ENCODE assay signal across 10 cellular contexts in genomic region chr11:65380460-65381126, GRCh38. TPM values are rescaled to one million over a fixed set of nuclear protein-coding genes. Genes with fewer than 3 reads are reported as not detected.
DNase-seq lines count a peak whose midpoint lies in the region; ATAC-seq, FAIRE-seq and TF ChIP-seq lines count a peak whose summit lies in the region.
"Had no signal": no experiment of that assay in that cellular context is flagged by ENCODE, and none has a peak within 500 bp of the region (broad histone marks: within the 10 kb centered on the region; RNA-seq: fewer than 3 reads in every experiment).

No MANE protein-coding gene starts in this region.

- H3K4me3 ChIP-seq in HepG2 (replicated peaks in 1 of 3; ENCODE audit: insufficient read depth in 1 of 3, low read depth in 2 of 3, low read length in 3 of 3) (no peak overlapping the region; a peak in 1 of 6 replicates), uterus (no peak overlapping the region), tibial artery (no peak overlapping the region)

- 0 out of 2 replicates have a peak overlapping the region, but pooled peaks have one; percentile 17 for H3K9ac ChIP-seq in HepG2 (ENCODE audit: insufficient read depth, low read depth, low read length)

- no peak for TF ChIP-seq EP300 in HepG2 (IDR thresholded peaks at IDR 0.05; ENCODE audit: low read depth in 2 of 2, low read length in 2 of 2)
- no peak for TF ChIP-seq EP300 in HepG2 (CRISPR knock-in tag; IDR thresholded peaks at IDR 0.05; ENCODE audit: borderline replicate concordance)

- no peaks in the 10 kb centered on the region for H3K36me3 Mint-ChIP-seq in natural killer cell treated with Interleukin-12 subunit alpha and Interleukin-12 subunit beta and Interleukin-15 and Interleukin-18, amount 100 ng/mL, for 72 hours
- H3K36me3 Mint-ChIP-seq in natural killer cell, result no peaks in the 10 kb centered on the region
- no peaks in the 10 kb centered on the region for H3K36me3 Mint-ChIP-seq in activated B cell treated with CpG ODN at 0.5 μM for 24 hours (ENCODE audit: low read depth)
- H3K36me3 Mint-ChIP-seq: brain had no signal

- no peak for TF ChIP-seq CTCF in natural killer cell (IDR thresholded peaks at IDR 0.05)
- no peak for TF ChIP-seq CTCF in activated B cell treated with CpG ODN at 0.5 μM for 24 hours (IDR thresholded peaks at IDR 0.05)
- peak; percentile 44 for TF ChIP-seq CTCF in HepG2 (CRISPR knock-in tag; IDR thresholded peaks at IDR 0.05)
- TF ChIP-seq CTCF in uterus (IDR thresholded peaks at IDR 0.05), result no peak
- TF ChIP-seq CTCF in tibial artery (IDR thresholded peaks at IDR 0.05), result no peak

- H3K27me3 ChIP-seq in HepG2 (ENCODE audit: control insufficient read depth in 1 of 2, insufficient read depth in 2 of 2, low read length in 2 of 2) (no peaks in the 10 kb centered on the region; a peak in 1 of 5 replicates), uterus (no peaks in the 10 kb centered on the region), tibial artery (no peaks in the 10 kb centered on the region)

- H3K9me3 ChIP-seq in HepG2 (ENCODE audit: low read length) (no peaks in the 10 kb centered on the region), uterus (no peaks in the 10 kb centered on the region), tibial artery (no peaks in the 10 kb centered on the region)

- no peak for DNase-seq in natural killer cell treated with Interleukin-12 subunit alpha and Interleukin-12 subunit beta and Interleukin-15 and Interleukin-18, amount 100 ng/mL, for 72 hours (ENCODE audit: low spot score)
- DNase-seq in natural killer cell, result no peak
- no peak for DNase-seq in activated B cell treated with CpG ODN at 0.5 μM for 24 hours
- DNase-seq in HepG2 (ENCODE audit: low spot score), result no peak
- no peak for DNase-seq in uterus
- no peak for DNase-seq in globus pallidus (ENCODE audit: low spot score)
- no peak for DNase-seq in tibial artery
- DNase-seq: NCI-H2029 had no signal

- no peak for ATAC-seq in natural killer cell treated with Interleukin-12 subunit alpha and Interleukin-12 subunit beta and Interleukin-15 and Interleukin-18, amount 100 ng/mL, for 72 hours
- ATAC-seq in natural killer cell, result no peak
- no peak for ATAC-seq in activated B cell treated with CpG ODN at 0.5 μM for 24 hours (ENCODE audit: low read depth)
- ATAC-seq in HepG2, result no peak
- no peak for ATAC-seq in GM18907 (IDR thresholded peaks at IDR 0.05; ENCODE audit: unreplicated experiment)

- no TSS peak for BruUV-seq in HepG2 (replicated peaks; lab: Mats Ljungman, UMichigan)

- H2AFZ ChIP-seq in HepG2 (ENCODE audit: low read length), result no peak overlapping the region

- no peaks in the 10 kb centered on the region for H3K36me3 ChIP-seq in HepG2 (replicated peaks in 1 of 2; ENCODE audit: control insufficient read depth in 1 of 2, insufficient read depth in 2 of 2, low read length in 2 of 2)
- no peaks in the 10 kb centered on the region for H3K36me3 ChIP-seq in uterus
- H3K36me3 ChIP-seq in tibial artery, result no peaks in the 10 kb centered on the region

- 53% methylated on average over 10 of the region's 17 CpGs for WGBS in HepG2 (ENCODE audit: low lambda C conversion rate)

- H3K79me2 ChIP-seq in HepG2 (ENCODE audit: insufficient read depth, low read length), result no peaks in the 10 kb centered on the region

- no peaks in the 10 kb centered on the region for H4K20me1 ChIP-seq in HepG2 (ENCODE audit: insufficient read depth, low read length)

- intact Hi-C loops in natural killer cell (cut with micrococcal nuclease), result no loop called here
- intact Hi-C loops in activated B cell treated with CpG ODN at 0.5 μM for 24 hours (cut with micrococcal nuclease), result loop anchor here (5.0 kb wide), 1 partner anchor 207 kb away; no protein-coding TSS in a partner anchor
- intact Hi-C loops in HepG2 (cut with micrococcal nuclease; ENCODE audit: unreplicated experiment), result no loop called here
- intact Hi-C loops in uterus (cut with DNase I; ENCODE audit: low total_unique reads), result loop anchor here (5.0 kb wide), 1 partner anchor 37 kb away; no protein-coding TSS in a partner anchor
- intact Hi-C loops in tibial artery (cut with DNase I; ENCODE audit: low total_unique reads), result no loop called here

- in situ Hi-C loops in HepG2 (cut with HindIII; ENCODE audit: extremely low pct_ligation_motif_present, low pct_unique_long_range_greater_than_20kb), result loop anchor here (5.0 kb wide), 1 partner anchor 37 kb away; no protein-coding TSS in a partner anchor

- no peak overlapping the region for H3K27ac ChIP-seq in HepG2 (ENCODE audit: extremely low read length, insufficient read depth, low read length)
- peak overlapping the region; percentile 95 to 97 for H3K27ac ChIP-seq in uterus
- H3K27ac ChIP-seq in tibial artery, result peak overlapping the region in 1 of 2 donors; percentile 96

- TF ChIP-seq POLR2A in HepG2 (IDR thresholded peaks at IDR 0.05; ENCODE audit: insufficient read depth in 1 of 2, low read depth in 2 of 2, low read length in 2 of 2) (no peak), uterus (IDR thresholded peaks at IDR 0.05) (no peak)

- POLR2A ChIA-PET in activated B cell treated with CpG ODN at 0.5 μM for 24 hours (lab: Charles Lee) (interaction anchor here (0.5 to 18.2 kb wide), 8 partner anchors 23 to 121 kb away, joined by 3 to 584 read pairs (median 4); partner anchors contain the start of genes MALAT1 and NEAT1), HepG2 (lab: Yijun Ruan, JAX) (interaction anchor here (1.2 to 16.8 kb wide), 6 partner anchors 10 to 127 kb away, joined by 4 to 433 read pairs (median 26); partner anchors contain the start of genes MALAT1 and NEAT1)

- no peaks in the 10 kb centered on the region for H3K9me3 Mint-ChIP-seq in natural killer cell treated with Interleukin-12 subunit alpha and Interleukin-12 subunit beta and Interleukin-15 and Interleukin-18, amount 100 ng/mL, for 72 hours
- H3K9me3 Mint-ChIP-seq in natural killer cell (no peaks in the 10 kb centered on the region), activated B cell treated with CpG ODN at 0.5 μM for 24 hours (no peaks in the 10 kb centered on the region)
- H3K9me3 Mint-ChIP-seq: brain had no signal

- peak overlapping the region; percentile 34 for H3K4me3 Mint-ChIP-seq in natural killer cell treated with Interleukin-12 subunit alpha and Interleukin-12 subunit beta and Interleukin-15 and Interleukin-18, amount 100 ng/mL, for 72 hours
- H3K4me3 Mint-ChIP-seq in natural killer cell (no peak overlapping the region), activated B cell treated with CpG ODN at 0.5 μM for 24 hours (no peak overlapping the region)
- H3K4me3 Mint-ChIP-seq: brain had no signal

- no peak for FAIRE-seq in HepG2 (lab: Jason Lieb, UNC)

- H3K4me2 ChIP-seq in HepG2 (ENCODE audit: low read depth, low read length), result peak overlapping the region; percentile 95

- peaks cover 85% of the 10 kb centered on the region for H3K4me1 ChIP-seq in HepG2 (ENCODE audit: insufficient read depth, low read length)
- H3K4me1 ChIP-seq in uterus, result peaks cover 13 to 17% of the 10 kb centered on the region in 2 donors
- peaks cover 9 to 45% (median 32%) of the 10 kb centered on the region in 4 donors for H3K4me1 ChIP-seq in tibial artery

- no peak for TF ChIP-seq RAD21 in HepG2 (CRISPR knock-in tag; IDR thresholded peaks at IDR 0.05)

- peak overlapping the region; percentile 99 to 100 for H3K27ac Mint-ChIP-seq in natural killer cell treated with Interleukin-12 subunit alpha and Interleukin-12 subunit beta and Interleukin-15 and Interleukin-18, amount 100 ng/mL, for 72 hours
- H3K27ac Mint-ChIP-seq in natural killer cell (peak overlapping the region in 1 of 2 donors; percentile 99), activated B cell treated with CpG ODN at 0.5 μM for 24 hours (peak overlapping the region; percentile 94)

- CTCF ChIA-PET in activated B cell treated with CpG ODN at 0.5 μM for 24 hours (lab: Charles Lee), result interaction anchor here (0.6 to 3.1 kb wide), 6 partner anchors 13 to 214 kb away, joined by 3 to 16 read pairs (median 6); no protein-coding TSS in a partner anchor
- CTCF ChIA-PET in HepG2 (lab: Yijun Ruan, JAX; ENCODE audit: low intra/inter-chr PET ratio, low total read pairs), result no interaction called here

- H3K27me3 Mint-ChIP-seq in natural killer cell treated with Interleukin-12 subunit alpha and Interleukin-12 subunit beta and Interleukin-15 and Interleukin-18, amount 100 ng/mL, for 72 hours, result no peaks in the 10 kb centered on the region
- no peaks in the 10 kb centered on the region for H3K27me3 Mint-ChIP-seq in natural killer cell (ENCODE audit: low read depth in 2 of 2)
- no peaks in the 10 kb centered on the region for H3K27me3 Mint-ChIP-seq in activated B cell treated with CpG ODN at 0.5 μM for 24 hours
- H3K27me3 Mint-ChIP-seq: brain had no signal

- H3K4me1 Mint-ChIP-seq in natural killer cell treated with Interleukin-12 subunit alpha and Interleukin-12 subunit beta and Interleukin-15 and Interleukin-18, amount 100 ng/mL, for 72 hours (ENCODE audit: low read depth in 2 of 2), result peaks cover 32 to 37% of the 10 kb centered on the region in 2 donors
- H3K4me1 Mint-ChIP-seq in natural killer cell, result peaks cover 38 to 44% of the 10 kb centered on the region in 2 donors
- H3K4me1 Mint-ChIP-seq in activated B cell treated with CpG ODN at 0.5 μM for 24 hours, result peaks cover 57% of the 10 kb centered on the region

RNA-seq across cellular contexts. Expression of gene SLC25A45, which starts 1.9 kb away (rescaled TPM):
- total RNA-seq in natural killer cell treated with Interleukin-12 subunit alpha and Interleukin-12 subunit beta and Interleukin-15 and Interleukin-18, amount 100 ng/mL, for 72 hours, result 10 to 100 TPM; 10.8 to 12.6 TPM
- 10 to 100 TPM; 50.9 to 61.1 (median 61.0) TPM for total RNA-seq in natural killer cell
- total RNA-seq in activated B cell treated with CpG ODN at 0.5 μM for 24 hours, result 11.4 and 12.3 TPM in 2 replicates
- total RNA-seq in HepG2 (2016; rRNA removed; fragmentation: Illumina TruSeq; extraction: Trizol), result 2.1 and 3.4 TPM in 2 replicates
- 0.79 and 1.0 TPM in 2 replicates for total RNA-seq in HepG2 (2016; cell fraction: cytosol; rRNA removed; fragmentation: Illumina TruSeq; extraction: Trizol; ENCODE audit: low read depth)
- 1.9 TPM in 2 replicates for total RNA-seq in HepG2 (2016; cell fraction: insoluble cytoplasmic fraction; rRNA removed; fragmentation: Illumina TruSeq; extraction: Trizol)
- total RNA-seq in HepG2 (2016; cell fraction: membrane; rRNA removed; fragmentation: Illumina TruSeq; extraction: Trizol), result 1.5 and 2.2 TPM in 2 replicates
- total RNA-seq in HepG2 (2016; cell fraction: nucleus; rRNA removed; fragmentation: Illumina TruSeq; extraction: Trizol), result 1.3 and 3.5 TPM in 2 replicates
- polyA plus RNA-seq in HepG2 (2011; rRNA removed), result 1.2 and 1.9 TPM in 2 replicates
- 0.95 and 0.99 TPM in 2 replicates for polyA plus RNA-seq in HepG2 (2011; cell fraction: cytosol; rRNA removed)
- polyA plus RNA-seq in HepG2 (2011; cell fraction: nucleus; rRNA removed), result 5.9 and 6.0 TPM in 2 replicates
- polyA plus RNA-seq in HepG2 (2012), result 2.0 and 4.1 TPM in 2 replicates
- 0.45 and 0.70 TPM in 2 replicates for polyA plus RNA-seq in HepG2 (2016; cell fraction: cytosol; fragmentation: Illumina TruSeq; extraction: Trizol; ENCODE audit: low read depth)
- 1.3 and 1.6 TPM in 2 replicates for polyA plus RNA-seq in HepG2 (2016; cell fraction: insoluble cytoplasmic fraction; fragmentation: Illumina TruSeq; extraction: Trizol; ENCODE audit: low read depth)
- polyA plus RNA-seq in HepG2 (2016; cell fraction: membrane; fragmentation: Illumina TruSeq; extraction: Trizol; ENCODE audit: low read depth), result 1.4 and 1.5 TPM in 2 replicates
- 5.6 and 8.8 TPM in 2 replicates for polyA plus RNA-seq in HepG2 (2016; cell fraction: nucleus; fragmentation: Illumina TruSeq; extraction: Trizol; ENCODE audit: insufficient read depth, low read depth)
- polyA minus RNA-seq in HepG2 (2011; rRNA and poly(A)+ RNA removed; ENCODE audit: low replicate concordance), result 1.9 and 7.2 TPM in 2 replicates
- polyA minus RNA-seq in HepG2 (2011; cell fraction: cytosol; rRNA and poly(A)+ RNA removed), result 1.4 and 2.5 TPM in 2 replicates
- 1.4 and 2.4 TPM in 2 replicates for polyA minus RNA-seq in HepG2 (2011; cell fraction: nucleus; rRNA and poly(A)+ RNA removed)
- 1 to 10 TPM in 2 of 4 donors, under 1 TPM in 1, not detected in 1; 0.29 to 5.9 (median 5.3) TPM for total RNA-seq in uterus

RNA-seq across cellular contexts. Expression of gene FRMD8, which starts 5.8 kb away (rescaled TPM):
- 10 to 100 TPM; 50.5 to 68.4 TPM for total RNA-seq in natural killer cell treated with Interleukin-12 subunit alpha and Interleukin-12 subunit beta and Interleukin-15 and Interleukin-18, amount 100 ng/mL, for 72 hours
- total RNA-seq in natural killer cell, result 10 to 100 TPM; 45.6 to 58.4 (median 57.7) TPM
- 68.6 and 70.6 TPM in 2 replicates for total RNA-seq in activated B cell treated with CpG ODN at 0.5 μM for 24 hours
- 18.0 and 20.6 TPM in 2 replicates for total RNA-seq in HepG2 (2016; rRNA removed; fragmentation: Illumina TruSeq; extraction: Trizol)
- 2.2 and 2.9 TPM in 2 replicates for total RNA-seq in HepG2 (2016; cell fraction: cytosol; rRNA removed; fragmentation: Illumina TruSeq; extraction: Trizol; ENCODE audit: low read depth)
- total RNA-seq in HepG2 (2016; cell fraction: insoluble cytoplasmic fraction; rRNA removed; fragmentation: Illumina TruSeq; extraction: Trizol), result 17.5 and 22.6 TPM in 2 replicates
- 5.3 and 6.3 TPM in 2 replicates for total RNA-seq in HepG2 (2016; cell fraction: membrane; rRNA removed; fragmentation: Illumina TruSeq; extraction: Trizol)
- 12.4 and 14.6 TPM in 2 replicates for total RNA-seq in HepG2 (2016; cell fraction: nucleus; rRNA removed; fragmentation: Illumina TruSeq; extraction: Trizol)
- polyA plus RNA-seq in HepG2 (2011; rRNA removed), result 5.8 and 9.4 TPM in 2 replicates
- polyA plus RNA-seq in HepG2 (2011; cell fraction: cytosol; rRNA removed), result 5.9 and 6.7 TPM in 2 replicates
- polyA plus RNA-seq in HepG2 (2011; cell fraction: nucleus; rRNA removed), result 26.7 and 32.6 TPM in 2 replicates
- polyA plus RNA-seq in HepG2 (2012), result 3.5 and 5.2 TPM in 2 replicates
- 2.5 and 2.6 TPM in 2 replicates for polyA plus RNA-seq in HepG2 (2016; cell fraction: cytosol; fragmentation: Illumina TruSeq; extraction: Trizol; ENCODE audit: low read depth)
- polyA plus RNA-seq in HepG2 (2016; cell fraction: insoluble cytoplasmic fraction; fragmentation: Illumina TruSeq; extraction: Trizol; ENCODE audit: low read depth), result 13.5 and 17.1 TPM in 2 replicates
- 2.8 and 3.8 TPM in 2 replicates for polyA plus RNA-seq in HepG2 (2016; cell fraction: membrane; fragmentation: Illumina TruSeq; extraction: Trizol; ENCODE audit: low read depth)
- polyA plus RNA-seq in HepG2 (2016; cell fraction: nucleus; fragmentation: Illumina TruSeq; extraction: Trizol; ENCODE audit: insufficient read depth, low read depth), result 21.4 and 24.7 TPM in 2 replicates
- polyA minus RNA-seq in HepG2 (2011; rRNA and poly(A)+ RNA removed; ENCODE audit: low replicate concordance), result 22.3 and 24.3 TPM in 2 replicates
- 5.4 and 6.2 TPM in 2 replicates for polyA minus RNA-seq in HepG2 (2011; cell fraction: cytosol; rRNA and poly(A)+ RNA removed)
- 6.2 and 11.8 TPM in 2 replicates for polyA minus RNA-seq in HepG2 (2011; cell fraction: nucleus; rRNA and poly(A)+ RNA removed)
- 100 to 1,000 TPM in 1 of 4 donors, 10 to 100 TPM in 3; 15.9 to 160 (median 41.5) TPM for total RNA-seq in uterus

RNA-seq across cellular contexts. Expression of gene TIGD3, which starts 26.0 kb away (rescaled TPM):
- total RNA-seq in natural killer cell treated with Interleukin-12 subunit alpha and Interleukin-12 subunit beta and Interleukin-15 and Interleukin-18, amount 100 ng/mL, for 72 hours, result 1 to 10 TPM in 1 of 2 donors, under 1 TPM in 1; 0.59 to 1.3 TPM
- total RNA-seq in natural killer cell (1 to 10 TPM in 2 of 3 donors, under 1 TPM in 1; 0.70 to 2.2 (median 1.2) TPM), activated B cell treated with CpG ODN at 0.5 μM for 24 hours (1.4 and 1.6 TPM in 2 replicates), HepG2 (2016; rRNA removed; fragmentation: Illumina TruSeq; extraction: Trizol) (4.0 and 4.9 TPM in 2 replicates), uterus (under 1 TPM in 2 of 4 donors, not detected in 2; under 0.01 to 0.35 TPM)
- total RNA-seq in HepG2 (2016; cell fraction: cytosol; rRNA removed; fragmentation: Illumina TruSeq; extraction: Trizol; ENCODE audit: low read depth), result 1.8 TPM in 2 replicates
- total RNA-seq in HepG2 (2016; cell fraction: insoluble cytoplasmic fraction; rRNA removed; fragmentation: Illumina TruSeq; extraction: Trizol), result 2.9 and 5.0 TPM in 2 replicates
- total RNA-seq in HepG2 (2016; cell fraction: membrane; rRNA removed; fragmentation: Illumina TruSeq; extraction: Trizol), result 4.8 and 6.2 TPM in 2 replicates
- 3.5 and 3.9 TPM in 2 replicates for total RNA-seq in HepG2 (2016; cell fraction: nucleus; rRNA removed; fragmentation: Illumina TruSeq; extraction: Trizol)
- polyA plus RNA-seq in HepG2 (2011; rRNA removed), result 0.49 and 1.0 TPM in 2 replicates
- polyA plus RNA-seq in HepG2 (2011; cell fraction: cytosol; rRNA removed), result 0.56 and 0.79 TPM in 2 replicates
- polyA plus RNA-seq in HepG2 (2011; cell fraction: nucleus; rRNA removed), result 1.9 and 2.2 TPM in 2 replicates
- 0.59 and 0.70 TPM in 2 replicates for polyA plus RNA-seq in HepG2 (2012)
- polyA plus RNA-seq in HepG2 (2016; cell fraction: cytosol; fragmentation: Illumina TruSeq; extraction: Trizol; ENCODE audit: low read depth), result 1.0 and 1.4 TPM in 2 replicates
- 2.7 and 3.5 TPM in 2 replicates for polyA plus RNA-seq in HepG2 (2016; cell fraction: insoluble cytoplasmic fraction; fragmentation: Illumina TruSeq; extraction: Trizol; ENCODE audit: low read depth)
- polyA plus RNA-seq in HepG2 (2016; cell fraction: membrane; fragmentation: Illumina TruSeq; extraction: Trizol; ENCODE audit: low read depth), result 2.7 and 3.4 TPM in 2 replicates
- 6.7 TPM in 2 replicates for polyA plus RNA-seq in HepG2 (2016; cell fraction: nucleus; fragmentation: Illumina TruSeq; extraction: Trizol; ENCODE audit: insufficient read depth, low read depth)
- polyA minus RNA-seq in HepG2 (2011; rRNA and poly(A)+ RNA removed; ENCODE audit: low replicate concordance), result 1.2 and 1.3 TPM in 2 replicates
- polyA minus RNA-seq in HepG2 (2011; cell fraction: cytosol; rRNA and poly(A)+ RNA removed), result 0.59 and 0.79 TPM in 2 replicates
- polyA minus RNA-seq in HepG2 (2011; cell fraction: nucleus; rRNA and poly(A)+ RNA removed), result 1.1 and 1.5 TPM in 2 replicates

RNA-seq across cellular contexts. Expression of gene NEAT1, which starts 42.0 kb away (rescaled TPM):
- total RNA-seq in natural killer cell treated with Interleukin-12 subunit alpha and Interleukin-12 subunit beta and Interleukin-15 and Interleukin-18, amount 100 ng/mL, for 72 hours, result 100 to 1,000 TPM; 432 to 571 TPM
- total RNA-seq in natural killer cell (1,000 to 10,000 TPM; 1,031 to 1,768 (median 1,493) TPM), activated B cell treated with CpG ODN at 0.5 μM for 24 hours (578 and 699 TPM in 2 replicates), HepG2 (2016; rRNA removed; fragmentation: Illumina TruSeq; extraction: Trizol) (10.5 and 20.5 TPM in 2 replicates), uterus (100 to 1,000 TPM in 3 of 4 donors, 10 to 100 TPM in 1; 33.6 to 932 (median 120) TPM)
- total RNA-seq in HepG2 (2016; cell fraction: cytosol; rRNA removed; fragmentation: Illumina TruSeq; extraction: Trizol; ENCODE audit: low read depth), result 2.2 and 2.6 TPM in 2 replicates
- total RNA-seq in HepG2 (2016; cell fraction: insoluble cytoplasmic fraction; rRNA removed; fragmentation: Illumina TruSeq; extraction: Trizol), result 8.4 and 21.3 TPM in 2 replicates
- 7.8 and 8.3 TPM in 2 replicates for total RNA-seq in HepG2 (2016; cell fraction: membrane; rRNA removed; fragmentation: Illumina TruSeq; extraction: Trizol)
- 196 and 220 TPM in 2 replicates for total RNA-seq in HepG2 (2016; cell fraction: nucleus; rRNA removed; fragmentation: Illumina TruSeq; extraction: Trizol)
- polyA plus RNA-seq in HepG2 (2011; rRNA removed), result 41.2 and 41.3 TPM in 2 replicates
- polyA plus RNA-seq in HepG2 (2011; cell fraction: cytosol; rRNA removed), result 13.0 and 13.4 TPM in 2 replicates
- 222 and 327 TPM in 2 replicates for polyA plus RNA-seq in HepG2 (2011; cell fraction: nucleus; rRNA removed)
- polyA plus RNA-seq in HepG2 (2012), result 288 and 371 TPM in 2 replicates
- polyA plus RNA-seq in HepG2 (2016; cell fraction: cytosol; fragmentation: Illumina TruSeq; extraction: Trizol; ENCODE audit: low read depth), result 3.6 and 4.3 TPM in 2 replicates
- 54.0 and 61.1 TPM in 2 replicates for polyA plus RNA-seq in HepG2 (2016; cell fraction: insoluble cytoplasmic fraction; fragmentation: Illumina TruSeq; extraction: Trizol; ENCODE audit: low read depth)
- 47.1 and 54.4 TPM in 2 replicates for polyA plus RNA-seq in HepG2 (2016; cell fraction: membrane; fragmentation: Illumina TruSeq; extraction: Trizol; ENCODE audit: low read depth)
- polyA plus RNA-seq in HepG2 (2016; cell fraction: nucleus; fragmentation: Illumina TruSeq; extraction: Trizol; ENCODE audit: insufficient read depth, low read depth), result 577 and 628 TPM in 2 replicates
- polyA minus RNA-seq in HepG2 (2011; rRNA and poly(A)+ RNA removed; ENCODE audit: low replicate concordance), result 64.6 and 225 TPM in 2 replicates
- 17.3 and 20.2 TPM in 2 replicates for polyA minus RNA-seq in HepG2 (2011; cell fraction: cytosol; rRNA and poly(A)+ RNA removed)
- 1,479 and 1,737 TPM in 2 replicates for polyA minus RNA-seq in HepG2 (2011; cell fraction: nucleus; rRNA and poly(A)+ RNA removed)

RNA-seq across cellular contexts. Expression of gene DPF2, which starts 46.9 kb away (rescaled TPM):
- 10 to 100 TPM; 61.8 to 82.5 TPM for total RNA-seq in natural killer cell treated with Interleukin-12 subunit alpha and Interleukin-12 subunit beta and Interleukin-15 and Interleukin-18, amount 100 ng/mL, for 72 hours
- 100 to 1,000 TPM in 1 of 3 donors, 10 to 100 TPM in 2; 69.6 to 102 (median 89.1) TPM for total RNA-seq in natural killer cell
- total RNA-seq in activated B cell treated with CpG ODN at 0.5 μM for 24 hours, result 88.3 and 89.6 TPM in 2 replicates
- total RNA-seq in HepG2 (2016; rRNA removed; fragmentation: Illumina TruSeq; extraction: Trizol), result 30.4 and 31.0 TPM in 2 replicates
- total RNA-seq in HepG2 (2016; cell fraction: cytosol; rRNA removed; fragmentation: Illumina TruSeq; extraction: Trizol; ENCODE audit: low read depth), result 6.9 and 8.6 TPM in 2 replicates
- total RNA-seq in HepG2 (2016; cell fraction: insoluble cytoplasmic fraction; rRNA removed; fragmentation: Illumina TruSeq; extraction: Trizol), result 30.2 and 32.5 TPM in 2 replicates
- 14.1 and 16.7 TPM in 2 replicates for total RNA-seq in HepG2 (2016; cell fraction: membrane; rRNA removed; fragmentation: Illumina TruSeq; extraction: Trizol)
- 22.1 and 26.8 TPM in 2 replicates for total RNA-seq in HepG2 (2016; cell fraction: nucleus; rRNA removed; fragmentation: Illumina TruSeq; extraction: Trizol)
- 20.4 and 21.0 TPM in 2 replicates for polyA plus RNA-seq in HepG2 (2011; rRNA removed)
- 18.8 and 20.8 TPM in 2 replicates for polyA plus RNA-seq in HepG2 (2011; cell fraction: cytosol; rRNA removed)
- 70.3 and 70.7 TPM in 2 replicates for polyA plus RNA-seq in HepG2 (2011; cell fraction: nucleus; rRNA removed)
- 24.2 and 26.4 TPM in 2 replicates for polyA plus RNA-seq in HepG2 (2012)
- polyA plus RNA-seq in HepG2 (2016; cell fraction: cytosol; fragmentation: Illumina TruSeq; extraction: Trizol; ENCODE audit: low read depth), result 3.8 and 3.9 TPM in 2 replicates
- 40.7 and 49.0 TPM in 2 replicates for polyA plus RNA-seq in HepG2 (2016; cell fraction: insoluble cytoplasmic fraction; fragmentation: Illumina TruSeq; extraction: Trizol; ENCODE audit: low read depth)
- polyA plus RNA-seq in HepG2 (2016; cell fraction: membrane; fragmentation: Illumina TruSeq; extraction: Trizol; ENCODE audit: low read depth), result 9.5 and 10.0 TPM in 2 replicates
- 56.7 and 57.4 TPM in 2 replicates for polyA plus RNA-seq in HepG2 (2016; cell fraction: nucleus; fragmentation: Illumina TruSeq; extraction: Trizol; ENCODE audit: insufficient read depth, low read depth)
- polyA minus RNA-seq in HepG2 (2011; rRNA and poly(A)+ RNA removed; ENCODE audit: low replicate concordance), result 48.9 and 49.9 TPM in 2 replicates
- polyA minus RNA-seq in HepG2 (2011; cell fraction: cytosol; rRNA and poly(A)+ RNA removed), result 18.2 and 18.4 TPM in 2 replicates
- 31.2 and 43.3 TPM in 2 replicates for polyA minus RNA-seq in HepG2 (2011; cell fraction: nucleus; rRNA and poly(A)+ RNA removed)
- total RNA-seq in uterus, result 100 to 1,000 TPM in 1 of 4 donors, 10 to 100 TPM in 3; 16.1 to 108 (median 56.8) TPM

Comparison
In these comparisons a context has a peak if more than half of its experiments do, and no peak if none do; other contexts are left out.
1. intact Hi-C loops: an anchor here in activated B cell treated with CpG ODN at 0.5 μM for 24 hours (5.0 kb wide) and uterus (5.0 kb wide); none called in natural killer cell, HepG2 and tibial artery.